29 cellular contexts compared by ENCODE assay signal in the genomic region with DNA sequence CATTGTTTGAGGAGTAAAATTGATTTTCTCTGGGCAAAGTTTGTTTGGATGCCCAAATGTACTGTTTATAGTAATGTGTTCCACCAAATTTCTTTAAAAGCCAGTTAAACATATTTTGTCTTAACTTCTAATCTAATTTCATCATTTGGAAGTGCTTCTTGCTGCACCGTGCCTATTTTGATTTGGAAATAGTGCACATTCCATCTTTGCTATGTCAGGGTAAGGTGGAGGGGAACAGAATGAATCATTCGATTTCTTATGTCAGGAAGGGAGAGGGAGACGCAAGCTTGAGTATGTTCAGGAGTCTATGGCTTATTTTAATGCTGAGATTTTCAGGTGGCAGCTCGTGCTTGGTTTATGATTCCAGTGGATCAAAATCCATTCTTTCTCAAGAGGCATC.
DNase-seq lines count a peak whose midpoint lies in the region; ATAC-seq, FAIRE-seq and TF ChIP-seq lines count a peak whose summit lies in the region.
"Had no signal": no experiment of that assay in that cellular context is flagged by ENCODE, and none has a peak within 500 bp of the region (broad histone marks: within the 10 kb centered on the region; RNA-seq: fewer than 3 reads in every experiment).

No MANE protein-coding gene starts in this region.

- FAIRE-seq in H54 (lab: Jason Lieb, UNC), result peak; percentile 89
- FAIRE-seq: GM12891, GM19239, H1, keratinocyte had no signal

- TF ChIP-seq CTCF in fibroblast of mammary gland (conservative IDR thresholded peaks at IDR 0.05; ENCODE audit: control insufficient read depth, insufficient read depth, low read depth, low read length) (no peak), omental fat pad (IDR thresholded peaks at IDR 0.05) (no peak), GM10266 (IDR thresholded peaks at IDR 0.05; ENCODE audit: control insufficient read depth, insufficient read depth, low read depth, missing control alignments) (no peak)

- no peak for TF ChIP-seq POLR2A in H54 (IDR thresholded peaks at IDR 0.05; ENCODE audit: low read depth, low read length)

- H3K4me3 ChIP-seq in fibroblast of mammary gland (ENCODE audit: control insufficient read depth, low read depth, low read length), result no peak overlapping the region
- H3K4me3 ChIP-seq: sigmoid colon, SJSA1, thoracic aorta had no signal

- ATAC-seq in omental fat pad (ENCODE audit: low FRiP score), result peak; percentile 90
- no peak for ATAC-seq in HG03039 (IDR thresholded peaks at IDR 0.05; ENCODE audit: unreplicated experiment)
- ATAC-seq: CD8-positive, alpha-beta T cell; naive thymus-derived CD8-positive, alpha-beta T cell; stimulated activated memory B cell treated with anti-CD40 and anti-IgM and Interleukin-4, amounts not matched to agents 10 μg/mL and 1 μg/mL and 100 μg/mL, for 72 hours had no signal

- DNase-seq in H54 (ENCODE audit: insufficient read length, low spot score) (peak; percentile 22), amniotic epithelial cell (ENCODE audit: low read depth) (peak; percentile 90), fibroblast of mammary gland (ENCODE audit: low read depth) (peak; percentile 67), omental fat pad (ENCODE audit: low spot score) (no peak), inferior parietal cortex (ENCODE audit: extremely low spot score) (no peak), GM10266 (ENCODE audit: extremely low spot score) (no peak)
- DNase-seq: activated CD4-positive, alpha-beta T cell treated with anti-CD3 and anti-CD28 coated beads, Interleukin-2, amount 50 U/mL, for 48 hours; activated gamma-delta T cell; amniotic stem cell; CD8-positive, alpha-beta T cell; effector memory CD4-positive, alpha-beta T cell; hippocampal formation; KG1; mesendoderm; MV-4-11; naive thymus-derived CD8-positive, alpha-beta T cell; NCI-H1694 treated with DMSO at 0.1 percent for 48 hours; NCI-H2227 treated with DMSO at 0.1 percent for 48 hours; OCI-M1; sigmoid colon; T-helper 2 cell had no signal

Comparison
In these comparisons a context has a peak if more than half of its experiments do, and no peak if none do; other contexts are left out.
1. DNase-seq: peak in H54 (single experiment), amniotic epithelial cell (single experiment) and fibroblast of mammary gland (single experiment); none in omental fat pad (single experiment), inferior parietal cortex (single experiment) and GM10266 (single experiment).